22 cellular contexts compared by ENCODE assay signal in the genomic region with DNA sequence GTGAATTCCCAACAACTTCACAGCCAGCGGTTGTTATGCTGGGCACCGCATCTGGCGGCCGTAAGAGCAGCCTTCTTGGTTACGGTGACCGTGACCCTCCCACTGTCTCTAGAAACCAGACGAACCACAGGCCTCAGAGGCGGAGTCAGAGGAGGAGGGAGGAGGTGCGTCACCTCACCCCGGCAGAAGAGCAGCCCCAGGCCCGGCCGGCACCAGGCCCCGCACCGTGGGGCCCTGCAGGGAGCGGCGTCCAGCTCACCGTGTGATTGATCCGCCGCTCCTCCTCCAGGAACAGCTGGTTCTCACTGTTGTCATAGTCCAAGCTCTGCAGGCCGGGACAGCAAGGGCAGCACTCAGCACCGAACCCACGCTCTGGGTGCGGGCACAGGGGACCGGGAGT. TPM values are rescaled to one million over a fixed set of nuclear protein-coding genes. Genes with fewer than 3 reads are reported as not detected.
"Had no signal": no experiment of that assay in that cellular context is flagged by ENCODE, and none has a peak within 500 bp of the region (broad histone marks: within the 10 kb centered on the region; RNA-seq: fewer than 3 reads in every experiment).

No MANE protein-coding gene starts in this region.

- H3K9me3 Mint-ChIP-seq: activated CD4-positive, alpha-beta T cell treated with anti-CD3 and anti-CD28 coated beads, Interleukin-2, amount 10 ng/mL, durations not matched to agents 7 days and 5 days; activated naive CD4-positive, alpha-beta T cell treated with anti-CD3 and anti-CD28 coated beads for 36 hours; activated T-cell treated with anti-CD3 and anti-CD28 coated beads, Interleukin-2, amount 50 U/mL, for 24 hours; immature natural killer cell; nephron had no signal

- H3K27ac ChIP-seq: breast epithelium, coronary artery, tibial nerve, vagina had no signal

- H3K27me3 ChIP-seq: breast epithelium, tibial nerve, vagina had no signal

- H3K27me3 Mint-ChIP-seq: activated CD4-positive, alpha-beta T cell treated with anti-CD3 and anti-CD28 coated beads, Interleukin-2, amount 10 ng/mL, durations not matched to agents 7 days and 5 days; activated T-cell treated with anti-CD3 and anti-CD28 coated beads, Interleukin-2, amount 50 U/mL, for 24 hours had no signal

- H3K27ac Mint-ChIP-seq: activated CD4-positive, alpha-beta T cell treated with anti-CD3 and anti-CD28 coated beads, Interleukin-2, amount 10 ng/mL, durations not matched to agents 7 days and 5 days; activated CD8-positive, alpha-beta T cell treated with anti-CD3 and anti-CD28 coated beads, Interleukin-2, amount 10 ng/mL, durations not matched to agents 7 days and 5 days; activated naive CD4-positive, alpha-beta T cell treated with anti-CD3 and anti-CD28 coated beads for 36 hours; activated T-cell treated with anti-CD3 and anti-CD28 coated beads, Interleukin-2, amount 50 U/mL, for 24 hours; immature natural killer cell; nephron had no signal

- H3K36me3 ChIP-seq: breast epithelium had no signal

- H3K4me3 ChIP-seq: breast epithelium, coronary artery, tibial nerve, vagina had no signal

- H3K9me3 ChIP-seq: breast epithelium, tibial nerve, vagina had no signal

- H3K4me3 Mint-ChIP-seq: activated CD4-positive, alpha-beta T cell treated with anti-CD3 and anti-CD28 coated beads, Interleukin-2, amount 10 ng/mL, durations not matched to agents 7 days and 5 days; activated CD8-positive, alpha-beta T cell treated with anti-CD3 and anti-CD28 coated beads, Interleukin-2, amount 10 ng/mL, durations not matched to agents 7 days and 5 days; activated naive CD4-positive, alpha-beta T cell treated with anti-CD3 and anti-CD28 coated beads for 36 hours; activated T-cell treated with anti-CD3 and anti-CD28 coated beads, Interleukin-2, amount 50 U/mL, for 24 hours; immature natural killer cell; nephron had no signal

- DNase-seq: activated CD4-positive, alpha-beta T cell treated with anti-CD3 and anti-CD28 coated beads, Interleukin-2, amount 10 ng/mL, durations not matched to agents 7 days and 5 days; activated CD8-positive, alpha-beta T cell treated with anti-CD3 and anti-CD28 coated beads, Interleukin-2, amount 10 ng/mL, durations not matched to agents 7 days and 5 days; activated naive CD4-positive, alpha-beta T cell treated with anti-CD3 and anti-CD28 coated beads for 36 hours; activated T-cell treated with anti-CD3 and anti-CD28 coated beads, Interleukin-2, amount 50 U/mL, for 24 hours; erythroblast; immature natural killer cell; left ventricle myocardium superior; nucleus accumbens; stimulated activated CD4-positive, alpha-beta T cell treated with anti-CD3 and anti-CD28 coated beads, Interleukin-2, amount 100 ng/mL, for 24 hours; stimulated activated naive CD8-positive, alpha-beta T cell treated with anti-CD3 and anti-CD28 coated beads, Interleukin-15, Interleukin-2, amounts not matched to agents 100 U/mL and 50 U/mL, for 24 hours; substantia nigra; T-helper 1 cell; T1000 had no signal

- ATAC-seq: activated CD4-positive, CD25-positive, alpha-beta regulatory T cell treated with anti-CD3 and anti-CD28 coated beads, Interleukin-2, amount 50 U/mL, for 24 hours; activated CD8-positive, alpha-beta T cell treated with anti-CD3 and anti-CD28 coated beads, Interleukin-2, amount 10 ng/mL, durations not matched to agents 7 days and 5 days; left ventricle myocardium superior; stimulated activated naive CD8-positive, alpha-beta T cell treated with anti-CD3 and anti-CD28 coated beads, Interleukin-15, Interleukin-2, amounts not matched to agents 100 U/mL and 50 U/mL, for 24 hours had no signal

- H3K4me1 ChIP-seq: breast epithelium, tibial nerve, vagina had no signal

- H3K36me3 Mint-ChIP-seq: immature natural killer cell had no signal

- H3K4me1 Mint-ChIP-seq: activated CD4-positive, alpha-beta T cell treated with anti-CD3 and anti-CD28 coated beads, Interleukin-2, amount 10 ng/mL, durations not matched to agents 7 days and 5 days had no signal

RNA-seq across cellular contexts. Expression of a gene that starts 16.8 kb away (rescaled TPM):
- total RNA-seq: vagina had no signal
- polyA plus RNA-seq: immature natural killer cell had no signal

RNA-seq across cellular contexts. Expression of a gene that starts 27.6 kb away (rescaled TPM):
- total RNA-seq: activated CD4-positive, alpha-beta T cell treated with anti-CD3 and anti-CD28 coated beads, Interleukin-2, amount 10 ng/mL, durations not matched to agents 7 days and 5 days; activated CD8-positive, alpha-beta T cell treated with anti-CD3 and anti-CD28 coated beads, Interleukin-2, amount 10 ng/mL, durations not matched to agents 7 days and 5 days; activated naive CD4-positive, alpha-beta T cell treated with anti-CD3 and anti-CD28 coated beads for 36 hours; astrocyte; breast epithelium; frontal cortex; left ventricle myocardium superior; tibial nerve; vagina had no signal
- polyA plus RNA-seq: immature natural killer cell had no signal

RNA-seq across cellular contexts. Expression of a gene that starts 30.3 kb away (rescaled TPM):
- total RNA-seq: activated CD4-positive, alpha-beta T cell treated with anti-CD3 and anti-CD28 coated beads, Interleukin-2, amount 10 ng/mL, durations not matched to agents 7 days and 5 days; astrocyte; breast epithelium; frontal cortex; skeletal muscle tissue; vagina had no signal
- polyA plus RNA-seq: immature natural killer cell had no signal
